In the genomic region with DNA sequence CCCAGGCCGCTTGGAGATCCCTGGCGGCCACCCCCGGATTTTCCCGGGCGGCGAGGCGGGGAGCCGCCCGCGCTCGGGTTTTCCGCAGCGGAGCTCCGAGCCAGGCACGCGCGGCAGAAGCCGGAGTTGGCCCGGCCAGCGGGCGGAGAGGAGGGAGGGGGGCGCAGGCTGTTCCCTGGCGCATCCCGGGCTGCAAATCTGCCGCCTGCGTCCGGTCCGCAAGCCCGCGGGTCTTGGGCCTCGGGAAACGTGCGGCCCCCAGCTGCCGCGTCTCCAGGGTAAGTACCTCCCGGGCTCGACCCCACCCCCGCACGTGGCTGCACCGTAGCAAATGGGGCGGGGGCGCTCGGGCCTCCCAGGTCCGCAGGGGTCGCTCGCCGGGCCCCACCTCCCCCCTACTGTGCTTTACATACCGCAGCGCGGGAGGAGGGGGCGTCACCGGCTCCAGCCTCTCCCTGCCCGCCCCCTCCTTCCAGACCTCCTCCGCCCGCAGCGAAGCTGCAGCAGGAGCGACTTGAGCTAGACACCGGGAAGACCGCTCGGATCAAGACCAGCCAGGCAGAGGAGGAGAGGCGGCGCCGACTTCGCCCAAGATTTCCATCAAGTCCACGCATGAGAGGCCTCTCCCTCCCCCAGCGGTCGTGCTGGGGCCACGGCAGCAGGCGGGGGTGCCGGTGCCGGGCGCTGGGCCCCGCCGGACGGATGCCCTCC, we compare ENCODE assay signal across 8 cellular contexts. TPM values are rescaled to one million over a fixed set of nuclear protein-coding genes. Genes with fewer than 3 reads are reported as not detected.
DNase-seq lines count a peak whose midpoint lies in the region; ATAC-seq and TF ChIP-seq lines count a peak whose summit lies in the region.

No MANE protein-coding gene starts in this region.

- H3K27ac ChIP-seq in colonic mucosa = peak overlapping the region; percentile 80

- H3K27me3 ChIP-seq in colonic mucosa = peaks cover 45% of the 10 kb centered on the region

- TF ChIP-seq POLR2A in lower leg skin (IDR thresholded peaks at IDR 0.05) = no peak

- 0 to 1% methylated on average over 1 to 51 of the region's 75 CpGs for WGBS in lower leg skin, 2 donors

- H3K9ac ChIP-seq in colonic mucosa (ENCODE audit: low read depth in 2 of 2, low read length in 2 of 2) = peak overlapping the region; percentile 55 to 64

- H3K4me3 ChIP-seq in colonic mucosa (peak overlapping the region; percentile 51), lower leg skin (ENCODE audit: low read depth, poor library complexity, severe bottlenecking) (peak overlapping the region; percentile 48)

- H3K9me3 ChIP-seq in colonic mucosa = no peaks in the 10 kb centered on the region

- no peak for ATAC-seq in GM18519 (IDR thresholded peaks at IDR 0.05; ENCODE audit: low FRiP score, unreplicated experiment)

- H3K4me1 ChIP-seq in colonic mucosa = peaks cover 11% of the 10 kb centered on the region

- TF ChIP-seq CTCF in colonic mucosa (IDR thresholded peaks at IDR 0.05) (no peak), lower leg skin (IDR thresholded peaks at IDR 0.05) (no peak)

- intact Hi-C loops in colonic mucosa (cut with DNase I) (loop anchor here (5.0 to 10.0 kb wide), 2 partner anchors 53 to 80 kb away; no protein-coding TSS in a partner anchor), lower leg skin (cut with DNase I; ENCODE audit: low total_unique reads) (no loop called here)

- no peaks in the 10 kb centered on the region for H3K36me3 ChIP-seq in colonic mucosa

- DNase-seq in stimulated activated CD4-positive, alpha-beta T cell treated with anti-CD3 and anti-CD28 coated beads, Interleukin-15, amount 100 ng/mL, for 24 hours = peak; percentile 37
- no peak for DNase-seq in stimulated activated CD4-positive, alpha-beta T cell treated with anti-CD3 and anti-CD28 coated beads, Interleukin-2, amount 100 ng/mL, for 48 hours
- no peak for DNase-seq in colonic mucosa
- peak in 1 of 2 donors; percentile 89 for DNase-seq in lower leg skin (ENCODE audit: low spot score in 2 of 2)
- DNase-seq in ureter (ENCODE audit: low spot score) = peak; percentile 63
- no peak for DNase-seq in DMS79 treated with DMSO at 0.1 percent for 48 hours (lab: John Stamatoyannopoulos, UW)
- no peak for DNase-seq in occipital lobe (lab: John Stamatoyannopoulos, UW)

RNA-seq across cellular contexts. Expression of gene TMEM200B, which starts 1.6 kb away (rescaled TPM):
- 1 to 10 TPM; 1.5 to 3.3 TPM for total RNA-seq in colonic mucosa
- total RNA-seq in lower leg skin = 1 to 10 TPM; 2.1 to 7.7 (median 4.5) TPM
- 16.4 TPM for total RNA-seq in ureter
- 0.94 TPM for total RNA-seq in occipital lobe

RNA-seq across cellular contexts. Expression of gene SRSF4, which starts 59.6 kb away (rescaled TPM):
- total RNA-seq in colonic mucosa = 10 to 100 TPM; 86.3 to 90.3 TPM
- total RNA-seq in lower leg skin = 10 to 100 TPM; 47.3 to 89.4 (median 58.5) TPM
- total RNA-seq in ureter = 96.0 TPM
- 38.4 TPM for total RNA-seq in occipital lobe

Comparison
In these comparisons a context has a peak if more than half of its experiments do, and no peak if none do; other contexts are left out.
1. DNase-seq: peak in stimulated activated CD4-positive, alpha-beta T cell treated with anti-CD3 and anti-CD28 coated beads, Interleukin-15, amount 100 ng/mL, for 24 hours (single experiment) and ureter (single experiment); none in stimulated activated CD4-positive, alpha-beta T cell treated with anti-CD3 and anti-CD28 coated beads, Interleukin-2, amount 100 ng/mL, for 48 hours (0 of 2), colonic mucosa (single experiment), DMS79 treated with DMSO at 0.1 percent for 48 hours (single experiment) and occipital lobe (single experiment).